Comparison of ENCODE assay signal across 8 cellular contexts in the genomic region with DNA sequence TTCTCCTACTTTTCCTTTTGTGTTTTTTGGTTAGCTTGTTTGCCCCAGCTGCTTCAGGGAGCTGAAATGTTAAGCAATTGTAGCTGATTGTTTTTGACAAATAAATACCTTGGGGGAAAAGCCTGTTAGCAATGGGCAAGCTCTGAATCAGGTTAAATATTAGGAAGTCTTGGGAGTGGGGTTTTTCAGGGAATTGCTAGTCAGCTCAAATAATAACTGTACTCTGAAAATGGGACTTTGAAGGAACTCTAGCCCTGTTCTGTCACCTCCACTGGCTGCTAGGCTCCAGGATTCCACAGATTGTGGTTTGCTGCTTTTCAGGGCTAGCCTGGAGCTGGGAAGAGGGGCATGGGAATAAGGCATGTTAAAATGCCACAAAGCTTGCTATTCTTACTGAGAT. TPM values are rescaled to one million over a fixed set of nuclear protein-coding genes. Genes with fewer than 3 reads are reported as not detected.
A peak's percentile ranks its signal among the peaks of the same experiment; 100 is the strongest.
DNase-seq lines count a peak whose midpoint lies in the region; ATAC-seq, FAIRE-seq and TF ChIP-seq lines count a peak whose summit lies in the region.

No MANE protein-coding gene starts in this region.

- H3K9me3 ChIP-seq in OCI-LY3 (ENCODE audit: insufficient read depth, low read length), result no peaks in the 10 kb centered on the region
- no peaks in the 10 kb centered on the region for H3K9me3 ChIP-seq in kidney (ENCODE audit: control insufficient read depth in 1 of 2, low read length in 2 of 2)

- FAIRE-seq in kidney (lab: Jason Lieb, UNC), result no peak

- H3K4me1 ChIP-seq in OCI-LY3 (ENCODE audit: low read length) (peaks cover 15% of the 10 kb centered on the region), kidney (ENCODE audit: control insufficient read depth in 1 of 2, insufficient read depth in 1 of 2, low read depth in 1 of 2, low read length in 2 of 2) (no peaks in the 10 kb centered on the region)

- peak overlapping the region; percentile 52; the same call in 1 of the 2 replicates for H2AFZ ChIP-seq in OCI-LY3 (ENCODE audit: low read depth, low read length)

- peak; percentile 53 for ATAC-seq in sciatic nerve

- H3K4me2 ChIP-seq in OCI-LY3 (ENCODE audit: low read length), result peak overlapping the region; percentile 87

- H3K79me2 ChIP-seq in OCI-LY3 (ENCODE audit: low read length), result peaks cover 81% of the 10 kb centered on the region

- H3K36me3 ChIP-seq in OCI-LY3 (replicated peaks; ENCODE audit: low read depth, low read length) (no peaks in the 10 kb centered on the region), kidney (ENCODE audit: control insufficient read depth in 1 of 2, insufficient read depth in 2 of 2, low read length in 2 of 2) (no peaks in the 10 kb centered on the region)

- H3K9ac ChIP-seq in OCI-LY3 (ENCODE audit: low read length) (peak overlapping the region; percentile 49), kidney (ENCODE audit: low read length in 2 of 2) (no peak overlapping the region)

- DNase-seq in GM12864 (ENCODE audit: low read depth), result no peak
- no peak for DNase-seq in epithelial cell of esophagus (ENCODE audit: low read depth)
- no peak for DNase-seq in sciatic nerve (ENCODE audit: low spot score)
- no peak for DNase-seq in kidney
- DNase-seq in OCI-M2 (lab: John Stamatoyannopoulos, UW; ENCODE audit: unreplicated experiment), result no peak
- DNase-seq in DMS153 (lab: John Stamatoyannopoulos, UW), result no peak
- DNase-seq in GM19240 (ENCODE audit: insufficient read length, low spot score), result no peak

- H3K27ac ChIP-seq in OCI-LY3 (ENCODE audit: low read length), result peak overlapping the region; percentile 42
- H3K27ac ChIP-seq in kidney (ENCODE audit: low read depth in 2 of 2, low read length in 2 of 2), result peak overlapping the region in 1 of 2 donors; percentile 8

- TF ChIP-seq CTCF in GM12864 (IDR thresholded peaks at IDR 0.05; ENCODE audit: low read depth, low read length, missing control alignments) (no peak), OCI-LY3 (IDR thresholded peaks at IDR 0.05; ENCODE audit: low read depth, low read length) (no peak), epithelial cell of esophagus (IDR thresholded peaks at IDR 0.05; ENCODE audit: insufficient read depth, low read depth, low read length, missing control alignments) (no peak), kidney (IDR thresholded peaks at IDR 0.05; ENCODE audit: borderline replicate concordance, extremely low read depth, insufficient read depth) (no peak)

- H4K20me1 ChIP-seq in OCI-LY3 (ENCODE audit: insufficient read depth, low read length), result no peaks in the 10 kb centered on the region

- peak overlapping the region; percentile 3; the same call in 1 of the 2 replicates for H3K4me3 ChIP-seq in GM12864 (ENCODE audit: low read depth, low read length)
- peak overlapping the region; percentile 65 for H3K4me3 ChIP-seq in OCI-LY3 (ENCODE audit: low read length)
- H3K4me3 ChIP-seq in epithelial cell of esophagus (ENCODE audit: low read length), result peak overlapping the region; percentile 5
- H3K4me3 ChIP-seq in kidney (ENCODE audit: low read length in 2 of 2), result no peak overlapping the region

- no peaks in the 10 kb centered on the region for H3K27me3 ChIP-seq in OCI-LY3 (ENCODE audit: low read depth, low read length)

- intact Hi-C loops in sciatic nerve (cut with DNase I) (no loop called here), kidney (cut with DNase I) (no loop called here)

RNA-seq across cellular contexts. Expression of gene ADK, which starts 39.5 kb away (rescaled TPM):
- total RNA-seq in sciatic nerve (32.5 TPM), kidney (33.0 TPM)
- polyA plus RNA-seq in kidney (ENCODE audit: insufficient read depth, low read depth, low replicate concordance), result 38.3 TPM

RNA-seq across cellular contexts. Expression of gene AP3M1, which starts 39.9 kb away (rescaled TPM):
- 27.2 TPM for total RNA-seq in sciatic nerve
- 30.1 TPM for total RNA-seq in kidney
- polyA plus RNA-seq in kidney (ENCODE audit: insufficient read depth, low read depth, low replicate concordance), result 14.6 TPM

Comparison
In these comparisons a context has a peak if more than half of its experiments do, and no peak if none do; other contexts are left out.
1. H3K4me3 ChIP-seq: peak in GM12864 (single experiment), OCI-LY3 (single experiment) and epithelial cell of esophagus (single experiment); none in kidney (0 of 2).